ENCODE assay signal across 8 cellular contexts in genomic region chr16:66553223-66553622, GRCh38. TPM values are rescaled to one million over a fixed set of nuclear protein-coding genes. Genes with fewer than 3 reads are reported as not detected.
DNase-seq lines count a peak whose midpoint lies in the region; ATAC-seq and TF ChIP-seq lines count a peak whose summit lies in the region.

No MANE protein-coding gene starts in this region.

- peak in 1 of 2 donors; percentile 11 for TF ChIP-seq POLR2A in Peyer's patch (IDR thresholded peaks at IDR 0.05)

- H3K4me1 ChIP-seq in Peyer's patch, result peaks cover 3 to 34% (median 11%) of the 10 kb centered on the region in 4 donors

- TF ChIP-seq CTCF in Peyer's patch (IDR thresholded peaks at IDR 0.05), result no peak
- no peak for TF ChIP-seq CTCF in epithelial cell of esophagus (IDR thresholded peaks at IDR 0.05; ENCODE audit: insufficient read depth, low read depth, low read length, missing control alignments)

- H3K4me3 ChIP-seq in Peyer's patch (peak overlapping the region; percentile 63 to 83 (median 66)), epithelial cell of esophagus (ENCODE audit: low read length) (peak overlapping the region; percentile 73)

- H3K9me3 ChIP-seq in Peyer's patch, result no peaks in the 10 kb centered on the region

- H3K36me3 ChIP-seq in Peyer's patch, result peaks cover 0 to 2% (median 0%) of the 10 kb centered on the region in 3 donors

- DNase-seq in EL (peak; percentile 19), Peyer's patch (no peak), epithelial cell of esophagus (ENCODE audit: low read depth) (no peak), retina (peak; percentile 8), HuH-7.5 (ENCODE audit: low spot score) (no peak), DMS 273 (lab: John Stamatoyannopoulos, UW; ENCODE audit: unreplicated experiment) (no peak)

- H3K27me3 ChIP-seq in Peyer's patch, result no peaks in the 10 kb centered on the region

- H3K27ac ChIP-seq in Peyer's patch, result peak overlapping the region; percentile 79 to 96 (median 93)

- no peak for ATAC-seq in GM18870 (IDR thresholded peaks at IDR 0.05; ENCODE audit: unreplicated experiment)
- no peak for ATAC-seq in HG03342 (IDR thresholded peaks at IDR 0.05; ENCODE audit: unreplicated experiment)

RNA-seq across cellular contexts. Expression of gene CKLF, which starts 0.8 kb away (rescaled TPM):
- total RNA-seq in Peyer's patch, result 10 to 100 TPM in 3 of 4 donors, 1 to 10 TPM in 1; 7.5 to 47.1 (median 22.2) TPM

RNA-seq across cellular contexts. Expression of gene TK2, which starts 3.3 kb away (rescaled TPM):
- 10 to 100 TPM; 22.8 to 33.1 (median 27.1) TPM for total RNA-seq in Peyer's patch

RNA-seq across cellular contexts. Expression of gene CMTM1, which starts 13.0 kb away (rescaled TPM):
- total RNA-seq in Peyer's patch, result 1 to 10 TPM in 3 of 4 donors, not detected in 1; 1.4 to 3.6 (median 2.1) TPM

RNA-seq across cellular contexts. Expression of gene CMTM2, which starts 26.0 kb away (rescaled TPM):
- not detected for total RNA-seq in Peyer's patch

RNA-seq across cellular contexts. Expression of gene CMTM3, which starts 51.3 kb away (rescaled TPM):
- total RNA-seq in Peyer's patch, result 10 to 100 TPM in 2 of 4 donors, 1 to 10 TPM in 2; 4.9 to 15.7 (median 11.3) TPM

Comparison
In these comparisons a context has a peak if more than half of its experiments do, and no peak if none do; other contexts are left out.
1. DNase-seq: peak in EL (single experiment) and retina (single experiment); none in Peyer's patch (0 of 3), epithelial cell of esophagus (single experiment), HuH-7.5 (single experiment) and DMS 273 (single experiment).